ENCODE assay signal across 29 cellular contexts in the genomic region with DNA sequence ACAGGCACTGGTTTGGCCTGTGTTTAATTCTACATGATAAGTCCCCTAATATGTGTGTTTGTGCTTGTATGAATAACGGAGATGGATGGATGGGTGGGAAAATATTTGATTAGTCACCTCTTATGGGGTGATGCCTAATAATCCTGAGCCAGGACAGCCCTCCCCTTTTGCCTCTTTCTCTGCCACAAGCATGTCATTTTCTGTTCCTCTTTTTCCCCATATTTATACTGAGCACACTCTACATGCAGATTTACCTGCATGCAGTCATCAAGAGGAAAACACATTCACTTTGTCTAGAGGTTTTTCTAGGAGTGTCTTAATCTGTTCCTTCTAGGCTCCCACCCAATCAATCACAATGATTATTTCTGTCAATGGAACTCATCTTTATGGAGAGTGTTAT.
DNase-seq lines count a peak whose midpoint lies in the region; ATAC-seq lines count a peak whose summit lies in the region.
"Had no signal": no experiment of that assay in that cellular context is flagged by ENCODE, and none has a peak within 500 bp of the region (broad histone marks: within the 10 kb centered on the region; RNA-seq: fewer than 3 reads in every experiment).

No MANE protein-coding gene starts in this region.

- DNase-seq in RPMI8226 (peak; percentile 52), middle frontal gyrus (ENCODE audit: extremely low spot score, low spot score) (no peak)
- DNase-seq in activated CD4-positive, alpha-beta T cell treated with anti-CD3 and anti-CD28 coated beads, Interleukin-2, amount 50 U/mL, for 48 hours = no peak
- DNase-seq: activated CD4-positive, alpha-beta T cell treated with anti-CD3 and anti-CD28 coated beads, Interleukin-2, amount 50 U/mL, for 4 hours; activated CD4-positive, CD25-positive, alpha-beta regulatory T cell; activated CD8-positive, alpha-beta memory T cell treated with anti-CD3 and anti-CD28 coated beads, Interleukin-2, amount 50 U/mL, for 48 hours; aorta; cortex of kidney; endodermal cell; esophagus squamous epithelium; GF-D8; H7; hippocampal formation; KBM-7; MG63; naive thymus-derived CD8-positive, alpha-beta T cell; NCI-H187; NCI-H2171 treated with DMSO at 0.1 percent for 48 hours; NCI-H526 treated with DMSO at 0.1 percent for 48 hours; stimulated activated CD4-positive, alpha-beta T cell treated with anti-CD3 and anti-CD28 coated beads, Interleukin-2, amount 100 ng/mL, for 24 hours; uterus had no signal

- ATAC-seq in GM18499 (IDR thresholded peaks at IDR 0.05; ENCODE audit: insufficient read depth, unreplicated experiment) (peak; percentile 81), GM21515 (IDR thresholded peaks at IDR 0.05; ENCODE audit: unreplicated experiment) (peak; percentile 49), HG03159 (IDR thresholded peaks at IDR 0.05; ENCODE audit: unreplicated experiment) (peak; percentile 66), HG02798 (IDR thresholded peaks at IDR 0.05; ENCODE audit: poor library complexity, unreplicated experiment) (no peak), GM18498 (IDR thresholded peaks at IDR 0.05; ENCODE audit: unreplicated experiment) (no peak)
- ATAC-seq: activated naive CD4-positive, alpha-beta T cell treated with anti-CD3 and anti-CD28 coated beads, Interleukin-2, amount 50 U/mL, for 72 hours; activated T-helper 17 cell treated with anti-CD3 and anti-CD28 coated beads, Interleukin-2, amount 50 U/mL, for 72 hours; left lobe of liver; naive thymus-derived CD8-positive, alpha-beta T cell had no signal

Comparison
In these comparisons a context has a peak if more than half of its experiments do, and no peak if none do; other contexts are left out.
1. ATAC-seq: peak in GM18499 (single experiment), GM21515 (single experiment) and HG03159 (single experiment); none in HG02798 (single experiment) and GM18498 (single experiment).